ENCODE assay signal across 8 cellular contexts in the genomic region with DNA sequence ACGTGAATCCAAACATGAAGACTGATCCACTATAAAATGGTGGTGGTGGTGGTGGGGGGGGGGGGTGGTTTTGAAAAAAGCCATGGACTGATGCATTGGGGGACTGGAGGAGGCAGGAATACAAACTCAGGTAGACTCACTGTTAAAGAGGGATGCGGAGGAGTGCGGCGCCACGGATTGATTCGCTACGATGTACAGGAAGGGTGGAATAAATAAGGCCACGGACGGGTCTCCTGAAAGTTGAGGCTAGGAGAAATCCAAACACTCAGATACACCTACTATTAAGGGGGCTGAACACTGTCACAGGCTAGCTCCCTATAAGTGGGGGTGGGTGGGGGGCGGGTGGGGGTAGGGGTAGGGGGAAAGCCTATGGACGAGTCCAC. TPM values are rescaled to one million over a fixed set of nuclear protein-coding genes. Genes with fewer than 3 reads are reported as not detected.
DNase-seq lines count a peak whose midpoint lies in the region; ATAC-seq, FAIRE-seq and TF ChIP-seq lines count a peak whose summit lies in the region.

No MANE protein-coding gene starts in this region.

- H2BK12ac ChIP-seq in H1 (ENCODE audit: low read depth, low read length) = no peak overlapping the region

- FAIRE-seq in H1 (lab: Jason Lieb, UNC) = no peak

- H3K4ac ChIP-seq in H1 (replicated peaks; ENCODE audit: insufficient read length, low read depth, low read length) = no peak overlapping the region

- H2BK15ac ChIP-seq in H1 (ENCODE audit: low read length) = no peak overlapping the region

- no peak for TF ChIP-seq POLR2A in H1 (IDR thresholded peaks at IDR 0.05; ENCODE audit: control extremely low read depth in 1 of 2, low read depth in 2 of 2, low read length in 2 of 2)
- TF ChIP-seq POLR2A in GM18505 (IDR thresholded peaks at IDR 0.05; ENCODE audit: borderline replicate concordance, extremely low read depth, insufficient read depth, insufficient read length) = no peak

- H3K4me3 Mint-ChIP-seq in CD8-positive, alpha-beta T cell = peak overlapping the region; percentile 91

- intact Hi-C loops in CD8-positive, alpha-beta T cell (cut with DNase I, micrococcal nuclease) = loop anchor here (1.0 to 10.0 kb wide), 10 partner anchors 9 to 1265 kb away; a partner anchor contains a TSS

- no peaks in the 10 kb centered on the region for H3K27me3 Mint-ChIP-seq in CD8-positive, alpha-beta T cell (ENCODE audit: low read depth)

- H3K27ac ChIP-seq in CD8-positive, alpha-beta T cell (ENCODE audit: low read depth, low read length) = peak overlapping the region; percentile 61
- H3K27ac ChIP-seq in H1 (ENCODE audit: low read depth, low read length) (no peak overlapping the region), neutrophil (peak overlapping the region; percentile 75)

- CTCF ChIA-PET in CD8-positive, alpha-beta T cell (lab: Charles Lee) = no interaction called here
- CTCF ChIA-PET in H1 (lab: Charles Lee; ENCODE audit: partially characterized antibody) = interaction anchor here (0.6 kb wide), 1 partner anchor 152 kb away, joined by 3 read pairs; no protein-coding TSS in a partner anchor

- H3K79me1 ChIP-seq in H1 (ENCODE audit: low read depth, low read length) = no peaks in the 10 kb centered on the region; the same call in 1 of the 2 replicates

- H3K4me2 ChIP-seq in H1 (ENCODE audit: insufficient read depth in 1 of 2, low read depth in 2 of 2, low read length in 2 of 2) = peak overlapping the region; percentile 67 to 82

- peaks cover 4 to 18% of the 10 kb centered on the region in 2 experiments; a peak in 3 of 4 replicates for H3K79me2 ChIP-seq in H1 (ENCODE audit: control insufficient read depth in 1 of 2, insufficient read depth in 2 of 2, low read length in 2 of 2)

- H3K36me3 Mint-ChIP-seq in CD8-positive, alpha-beta T cell = peaks cover 52% of the 10 kb centered on the region

- H2BK120ac ChIP-seq in H1 (replicated peaks; ENCODE audit: low read depth, low read length) = no peak overlapping the region

- TF ChIP-seq RAD21 in H1 (IDR thresholded peaks at IDR 0.05 in 1 of 2, conservative IDR thresholded peaks at IDR 0.05 in 1 of 2; ENCODE audit: low read depth in 2 of 2, low read length in 2 of 2) = no peak

- peak overlapping the region; percentile 86 for H3K27ac Mint-ChIP-seq in CD8-positive, alpha-beta T cell

- no peak for DNase-seq in CD8-positive, alpha-beta T cell
- DNase-seq in NCI-H69 (lab: John Stamatoyannopoulos, UW) (peak; percentile 30), H1 (ENCODE audit: low read depth in 1 of 2, low spot score in 2 of 2) (no peak), superior temporal gyrus (ENCODE audit: extremely low spot score) (no peak), HuH-7.5 (ENCODE audit: low spot score) (no peak)

- H3K23me2 ChIP-seq in H1 (ENCODE audit: low read depth, low read length) = no peaks in the 10 kb centered on the region; the same call in 1 of the 2 replicates

- H4K5ac ChIP-seq in H1 (ENCODE audit: insufficient read length, low read depth, low read length) = no peak overlapping the region

- no peak overlapping the region for H3K56ac ChIP-seq in H1 (replicated peaks; ENCODE audit: insufficient read length, low read depth, low read length)

- peak overlapping the region in 3 of 4 experiments; percentile 74 to 88 (median 84); a peak in 5 of 7 replicates for H3K9ac ChIP-seq in H1 (replicated peaks in 1 of 4; ENCODE audit: extremely low read depth in 1 of 4, low read depth in 3 of 4, low read length in 3 of 4)

- no peaks in the 10 kb centered on the region for H3K27me3 ChIP-seq in CD8-positive, alpha-beta T cell (ENCODE audit: insufficient read depth, low read length)
- H3K27me3 ChIP-seq in H1 (replicated peaks in 1 of 4; ENCODE audit: control insufficient read depth in 3 of 4, extremely low read depth in 1 of 4, insufficient read depth in 3 of 4, low read length in 3 of 4) = no peaks in the 10 kb centered on the region
- H3K27me3 ChIP-seq in neutrophil = no peaks in the 10 kb centered on the region

- H3K18ac ChIP-seq in H1 (ENCODE audit: extremely low read depth, low read length) = no peak overlapping the region

- no peak overlapping the region; the same call in 1 of the 2 replicates for H2BK5ac ChIP-seq in H1 (ENCODE audit: low read depth, low read length)

- no peak overlapping the region for H2BK20ac ChIP-seq in H1 (ENCODE audit: low read length)

- ATAC-seq in CD8-positive, alpha-beta T cell = no peak
- no peak for ATAC-seq in HG02610 (IDR thresholded peaks at IDR 0.05; ENCODE audit: unreplicated experiment)
- ATAC-seq in GM18505 (IDR thresholded peaks at IDR 0.05; ENCODE audit: unreplicated experiment) = no peak

- TF ChIP-seq EP300 in H1 (IDR thresholded peaks at IDR 0.05; ENCODE audit: borderline replicate concordance in 1 of 2, low read depth in 2 of 2, low read length in 2 of 2) = no peak

- peak overlapping the region; percentile 63 for H3K4me3 ChIP-seq in CD8-positive, alpha-beta T cell (ENCODE audit: low read depth, low read length)
- H3K4me3 ChIP-seq in H1 (ENCODE audit: extremely low read depth in 1 of 4, insufficient read depth in 2 of 4, low read depth in 3 of 4, low read length in 4 of 4) (peak overlapping the region; percentile 66 to 92 (median 76)), neutrophil (ENCODE audit: low read depth in 1 of 2, low read length in 1 of 2) (peak overlapping the region; percentile 70)

- no peak overlapping the region for H2AK5ac ChIP-seq in H1 (ENCODE audit: low read depth, low read length)

- peaks cover 48% of the 10 kb centered on the region for H3K4me1 Mint-ChIP-seq in CD8-positive, alpha-beta T cell (ENCODE audit: low read depth)

- no peak overlapping the region for H2AFZ ChIP-seq in H1 (ENCODE audit: low read length)

- H3K23ac ChIP-seq in H1 (ENCODE audit: insufficient read length) = no peak overlapping the region

- POLR2A ChIA-PET in CD8-positive, alpha-beta T cell (lab: Charles Lee) = interaction anchor here (0.7 to 1.6 kb wide), 3 partner anchors 9 to 459 kb away, joined by 3 to 6 read pairs (median 5); no protein-coding TSS in a partner anchor
- POLR2A ChIA-PET in H1 (lab: Charles Lee; ENCODE audit: partially characterized antibody) = interaction anchor here (0.6 to 1.1 kb wide), 4 partner anchors 9 to 545 kb away, joined by 3 read pairs; no protein-coding TSS in a partner anchor

- H4K20me1 ChIP-seq in H1 (replicated peaks in 1 of 2; ENCODE audit: control insufficient read depth in 1 of 2, insufficient read depth in 2 of 2, low read length in 2 of 2) = peaks cover 0 to 5% of the 10 kb centered on the region in 2 experiments

- H3K9me3 Mint-ChIP-seq in CD8-positive, alpha-beta T cell = no peaks in the 10 kb centered on the region

- H3K9me3 ChIP-seq in CD8-positive, alpha-beta T cell (ENCODE audit: low read length) = no peaks in the 10 kb centered on the region
- H3K9me3 ChIP-seq in H1 (ENCODE audit: insufficient read depth in 2 of 2, low read depth in 1 of 2, low read length in 1 of 2) (no peaks in the 10 kb centered on the region), neutrophil (no peaks in the 10 kb centered on the region)

- 4% methylated on average over 8 of the region's 11 CpGs; no CpG with 5 or more reads in 1 of the 2 experiments for WGBS in H1 (ENCODE audit: extremely low coverage in 1 of 2, insufficient coverage in 1 of 2, insufficient read length in 1 of 2, insufficient replicate concordance in 2 of 2, low coverage in 1 of 2, low lambda C conversion rate in 2 of 2, missing lambda C conversion rate in 1 of 2), 2 experiments

- no peak for TF ChIP-seq CTCF in CD8-positive, alpha-beta T cell (IDR thresholded peaks at IDR 0.05)
- no peak for TF ChIP-seq CTCF in H1 (IDR thresholded peaks at IDR 0.05; ENCODE audit: control extremely low read depth in 1 of 3, insufficient read depth in 1 of 3, low read depth in 1 of 3, low read length in 3 of 3)
- TF ChIP-seq CTCF in neutrophil (IDR thresholded peaks at IDR 0.05) = no peak

- H3K4me1 ChIP-seq in CD8-positive, alpha-beta T cell (ENCODE audit: insufficient read depth, low read length) = peaks cover 26% of the 10 kb centered on the region
- H3K4me1 ChIP-seq in H1 (replicated peaks in 1 of 4; ENCODE audit: control insufficient read depth in 3 of 4, insufficient read depth in 4 of 4, low read length in 3 of 4) (peaks cover 0 to 6% (median 1%) of the 10 kb centered on the region in 4 experiments; a peak in 3 of 7 replicates), neutrophil (ENCODE audit: control insufficient read depth in 1 of 2, insufficient read depth in 1 of 2, low read depth in 1 of 2, low read length in 1 of 2) (peaks cover 15 to 17% of the 10 kb centered on the region in 2 experiments)

- H4K8ac ChIP-seq in H1 (ENCODE audit: extremely low read depth, insufficient read depth, low read length) = no peak overlapping the region

- no peak overlapping the region for H4K91ac ChIP-seq in H1 (replicated peaks; ENCODE audit: insufficient read length, low read length)

- no peak overlapping the region for H3K14ac ChIP-seq in H1 (ENCODE audit: insufficient read length)

- peaks cover 11% of the 10 kb centered on the region for H3K36me3 ChIP-seq in CD8-positive, alpha-beta T cell (ENCODE audit: insufficient read depth, low read length)
- H3K36me3 ChIP-seq in H1 (ENCODE audit: control insufficient read depth in 2 of 4, insufficient read depth in 4 of 4, low read length in 3 of 4) (peaks cover 0 to 5% (median 1%) of the 10 kb centered on the region in 4 experiments; a peak in 1 of 8 replicates), neutrophil (peaks cover under 1% of the 10 kb centered on the region)

RNA-seq across cellular contexts. Expression of a gene that starts 0.6 kb away (rescaled TPM):
- total RNA-seq in CD8-positive, alpha-beta T cell = 10 to 100 TPM; 33.6 to 41.2 TPM
- 41.4 and 42.2 TPM in 2 replicates for total RNA-seq in H1 (2021; fragmentation: NEBNext Ultra II Directional; extraction: Animal tissue kit (Norgen Biotek cat#: 25700))
- polyA plus RNA-seq in H1 (2011; rRNA removed) = 31.9 and 39.4 TPM in 2 replicates
- polyA plus RNA-seq in H1 (2011; cell fraction: cytosol; rRNA removed) = 20.7 TPM
- 25.8 TPM for polyA plus RNA-seq in H1 (2011; cell fraction: nucleus; rRNA removed)
- polyA plus RNA-seq in H1 (2012, experiment 1 of 2) = 23.2 to 28.7 TPM (median 26.7 TPM) in 4 replicates
- polyA plus RNA-seq in H1 (2012, experiment 2 of 2) = 39.4 TPM
- 22.3 TPM for polyA plus RNA-seq in H1 (2013, experiment 1 of 2)
- 22.8 TPM for polyA plus RNA-seq in H1 (2013, experiment 2 of 2)
- polyA minus RNA-seq in H1 (2011; rRNA and poly(A)+ RNA removed) = 15.9 and 23.7 TPM in 2 replicates
- polyA minus RNA-seq in H1 (2011; cell fraction: cytosol; rRNA and poly(A)+ RNA removed) = 19.5 TPM
- polyA minus RNA-seq in H1 (2011; cell fraction: nucleus; rRNA and poly(A)+ RNA removed) = 19.0 TPM

RNA-seq across cellular contexts. Expression of a gene that starts 9.2 kb away (rescaled TPM):
- 100 to 1,000 TPM; 202 TPM for total RNA-seq in CD8-positive, alpha-beta T cell
- total RNA-seq in H1 (2021; fragmentation: NEBNext Ultra II Directional; extraction: Animal tissue kit (Norgen Biotek cat#: 25700)) = 68.5 and 69.4 TPM in 2 replicates
- 95.0 and 116 TPM in 2 replicates for polyA plus RNA-seq in H1 (2011; rRNA removed)
- polyA plus RNA-seq in H1 (2011; cell fraction: cytosol; rRNA removed) = 96.8 TPM
- polyA plus RNA-seq in H1 (2011; cell fraction: nucleus; rRNA removed) = 67.4 TPM
- 75.9 to 112 TPM (median 105 TPM) in 4 replicates for polyA plus RNA-seq in H1 (2012, experiment 1 of 2)
- 185 TPM for polyA plus RNA-seq in H1 (2012, experiment 2 of 2)
- 73.6 TPM for polyA plus RNA-seq in H1 (2013, experiment 1 of 2)
- 76.3 TPM for polyA plus RNA-seq in H1 (2013, experiment 2 of 2)
- 30.0 and 31.0 TPM in 2 replicates for polyA minus RNA-seq in H1 (2011; rRNA and poly(A)+ RNA removed)
- 26.7 TPM for polyA minus RNA-seq in H1 (2011; cell fraction: cytosol; rRNA and poly(A)+ RNA removed)
- 35.8 TPM for polyA minus RNA-seq in H1 (2011; cell fraction: nucleus; rRNA and poly(A)+ RNA removed)

RNA-seq across cellular contexts. Expression of a gene that starts 20.0 kb away (rescaled TPM):
- total RNA-seq in CD8-positive, alpha-beta T cell = 1 to 10 TPM; 4.8 to 6.2 TPM
- 2.2 and 2.4 TPM in 2 replicates for total RNA-seq in H1 (2021; fragmentation: NEBNext Ultra II Directional; extraction: Animal tissue kit (Norgen Biotek cat#: 25700))
- 0.76 and 1.4 TPM in 2 replicates for polyA plus RNA-seq in H1 (2011; rRNA removed)
- 1.2 TPM for polyA plus RNA-seq in H1 (2011; cell fraction: cytosol; rRNA removed)
- polyA plus RNA-seq in H1 (2011; cell fraction: nucleus; rRNA removed) = 3.1 TPM
- polyA plus RNA-seq in H1 (2012, experiment 1 of 2) = 1.7 to 2.9 TPM (median 2.4 TPM) in 4 replicates
- 1.9 TPM for polyA plus RNA-seq in H1 (2012, experiment 2 of 2)
- 3.2 TPM for polyA plus RNA-seq in H1 (2013, experiment 1 of 2)
- polyA plus RNA-seq in H1 (2013, experiment 2 of 2) = 3.1 TPM
- 0.28 and 0.63 TPM in 2 replicates for polyA minus RNA-seq in H1 (2011; rRNA and poly(A)+ RNA removed)
- polyA minus RNA-seq in H1 (2011; cell fraction: cytosol; rRNA and poly(A)+ RNA removed) = 0.37 TPM
- polyA minus RNA-seq in H1 (2011; cell fraction: nucleus; rRNA and poly(A)+ RNA removed) = 0.60 TPM

RNA-seq across cellular contexts. Expression of a gene that starts 30.1 kb away (rescaled TPM):
- total RNA-seq in CD8-positive, alpha-beta T cell = under 1 TPM in 1 of 2 experiments, not detected in 1; 0.17 TPM
- 12.9 and 14.1 TPM in 2 replicates for total RNA-seq in H1 (2021; fragmentation: NEBNext Ultra II Directional; extraction: Animal tissue kit (Norgen Biotek cat#: 25700))
- polyA plus RNA-seq in H1 (2011; rRNA removed) = 2.1 and 3.2 TPM in 2 replicates
- polyA plus RNA-seq in H1 (2011; cell fraction: cytosol; rRNA removed) = 1.0 TPM
- 2.6 TPM for polyA plus RNA-seq in H1 (2011; cell fraction: nucleus; rRNA removed)
- polyA plus RNA-seq in H1 (2012, experiment 1 of 2) = 11.1 to 15.0 TPM (median 11.8 TPM) in 4 replicates
- polyA plus RNA-seq in H1 (2012, experiment 2 of 2) = 24.3 TPM
- polyA plus RNA-seq in H1 (2013, experiment 1 of 2) = 21.4 TPM
- polyA plus RNA-seq in H1 (2013, experiment 2 of 2) = 19.7 TPM
- polyA minus RNA-seq in H1 (2011; rRNA and poly(A)+ RNA removed) = 3.5 and 4.8 TPM in 2 replicates
- polyA minus RNA-seq in H1 (2011; cell fraction: cytosol; rRNA and poly(A)+ RNA removed) = 6.9 TPM
- 3.6 TPM for polyA minus RNA-seq in H1 (2011; cell fraction: nucleus; rRNA and poly(A)+ RNA removed)
